In genomic region chr11:65524010-65524746, GRCh38 we compare ENCODE assay signal across 6 cellular contexts. TPM values are rescaled to one million over a fixed set of nuclear protein-coding genes. Genes with fewer than 3 reads are reported as not detected.
DNase-seq lines count a peak whose midpoint lies in the region; ATAC-seq and TF ChIP-seq lines count a peak whose summit lies in the region.

No MANE protein-coding gene starts in this region.

- no peaks in the 10 kb centered on the region for H3K9me2 ChIP-seq in neural cell (ENCODE audit: insufficient read depth, low read length)

- TF ChIP-seq EP300 in neural cell (conservative IDR thresholded peaks at IDR 0.05; ENCODE audit: poor library complexity, severe bottlenecking), result no peak

- ATAC-seq in HG02759 (IDR thresholded peaks at IDR 0.05; ENCODE audit: unreplicated experiment), result peak; percentile 24
- no peak for ATAC-seq in HG03469 (IDR thresholded peaks at IDR 0.05; ENCODE audit: unreplicated experiment)
- no peak for ATAC-seq in HG03097 (IDR thresholded peaks at IDR 0.05; ENCODE audit: low FRiP score, unreplicated experiment)

- TF ChIP-seq RAD21 in neural cell (conservative IDR thresholded peaks at IDR 0.05), result no peak

- peak overlapping the region; percentile 14 for H3K4me2 ChIP-seq in neural cell (ENCODE audit: low read length)

- DNase-seq in brain microvascular endothelial cell (no peak), DMS153 (lab: John Stamatoyannopoulos, UW) (no peak)

- peak overlapping the region; percentile 49 for H3K9ac ChIP-seq in neural cell (ENCODE audit: low read length)

- peak overlapping the region; percentile 27 for H2AFZ ChIP-seq in neural cell (ENCODE audit: low read depth, low read length)

- H3K36me3 ChIP-seq in brain microvascular endothelial cell (replicated peaks) (peaks cover 23% of the 10 kb centered on the region), neural cell (ENCODE audit: insufficient read depth, low read length) (peaks cover 7% of the 10 kb centered on the region)

- no peak for TF ChIP-seq CTCF in brain microvascular endothelial cell (IDR thresholded peaks at IDR 0.05; ENCODE audit: low read depth, low read length, missing control alignments)
- TF ChIP-seq CTCF in neural cell (IDR thresholded peaks at IDR 0.05; ENCODE audit: poor library complexity, severe bottlenecking), result no peak

- no peaks in the 10 kb centered on the region for H4K20me1 ChIP-seq in neural cell (ENCODE audit: insufficient read depth)

- in situ Hi-C loops in brain microvascular endothelial cell (cut with HindIII; ENCODE audit: low pct_ligation_motif_present, low sequenced_read_pairs), result no loop called here

- H3K4me3 ChIP-seq in brain microvascular endothelial cell (ENCODE audit: low read depth, low read length), result peak overlapping the region; percentile 40
- H3K4me3 ChIP-seq in neural cell (ENCODE audit: low read length), result peak overlapping the region; percentile 60

- no peak overlapping the region for H3K27ac ChIP-seq in brain microvascular endothelial cell
- no peak overlapping the region for H3K27ac ChIP-seq in neural cell (ENCODE audit: low read length)

- H3F3A ChIP-seq in neural cell (ENCODE audit: insufficient read depth, low read length, poor library complexity, severe bottlenecking), result no peaks in the 10 kb centered on the region

- H3K79me2 ChIP-seq in neural cell (replicated peaks; ENCODE audit: insufficient read depth, low read length), result peaks cover 10% of the 10 kb centered on the region

- H3K9me3 ChIP-seq in neural cell (ENCODE audit: low read length), result no peaks in the 10 kb centered on the region

- H3K27me3 ChIP-seq in brain microvascular endothelial cell (replicated peaks) (no peaks in the 10 kb centered on the region), neural cell (ENCODE audit: insufficient read depth, low read depth, low read length) (no peaks in the 10 kb centered on the region)

TF ChIP-seq in neural cell, 6 proteins besides CTCF, POLR2A, EP300 and RAD21:
- TF ChIP-seq EZH2 (IDR thresholded peaks at IDR 0.05; ENCODE audit: borderline replicate concordance, insufficient read depth, low read length, poor library complexity, severe bottlenecking), result no peak
- no peak for TF ChIP-seq POLR2AphosphoS5 (IDR thresholded peaks at IDR 0.05)
- TF ChIP-seq MXI1 (conservative IDR thresholded peaks at IDR 0.05; ENCODE audit: poor library complexity, severe bottlenecking), result no peak
- TF ChIP-seq SMC3 (conservative IDR thresholded peaks at IDR 0.05; ENCODE audit: poor library complexity), result no peak
- no peak for TF ChIP-seq TAF1 (IDR thresholded peaks at IDR 0.05; ENCODE audit: low read depth)
- no peak for TF ChIP-seq REST (IDR thresholded peaks at IDR 0.05; ENCODE audit: borderline replicate concordance)
TF ChIP-seq in neural cell: peak in this region for 0.

RNA-seq across cellular contexts. Expression of gene SCYL1, which starts 0.7 kb away (rescaled TPM):
- 48.3 and 56.2 TPM in 2 replicates for polyA plus RNA-seq in neural cell
- polyA minus RNA-seq in neural cell, result 35.3 and 55.3 TPM in 2 replicates

RNA-seq across cellular contexts. Expression of gene MALAT1, which starts 25.3 kb away (rescaled TPM):
- 1,383 and 1,630 TPM in 2 replicates for polyA plus RNA-seq in neural cell
- 48,171 and 65,838 TPM in 2 replicates for polyA minus RNA-seq in neural cell

RNA-seq across cellular contexts. Expression of gene LTBP3, which starts 34.0 kb away (rescaled TPM):
- 3.5 and 4.6 TPM in 2 replicates for polyA plus RNA-seq in neural cell
- polyA minus RNA-seq in neural cell, result 0.97 and 2.3 TPM in 2 replicates

RNA-seq across cellular contexts. Expression of gene ZNRD2, which starts 46.1 kb away (rescaled TPM):
- 35.4 and 36.2 TPM in 2 replicates for polyA plus RNA-seq in neural cell
- polyA minus RNA-seq in neural cell, result 16.4 and 24.8 TPM in 2 replicates

RNA-seq across cellular contexts. Expression of gene FAM89B, which starts 48.2 kb away (rescaled TPM):
- 75.1 and 86.1 TPM in 2 replicates for polyA plus RNA-seq in neural cell
- 52.6 and 57.5 TPM in 2 replicates for polyA minus RNA-seq in neural cell
